27 cellular contexts compared by ENCODE assay signal in genomic region chr3:74531491-74531890, GRCh38.
A peak's percentile ranks its signal among the peaks of the same experiment; 100 is the strongest.
DNase-seq lines count a peak whose midpoint lies in the region; ATAC-seq and TF ChIP-seq lines count a peak whose summit lies in the region.
"Had no signal": no experiment of that assay in that cellular context is flagged by ENCODE, and none has a peak within 500 bp of the region (broad histone marks: within the 10 kb centered on the region; RNA-seq: fewer than 3 reads in every experiment).

No MANE protein-coding gene starts in this region.

- H3K9me1 ChIP-seq in IMR-90 (ENCODE audit: insufficient read depth, low read length): no peaks in the 10 kb centered on the region

- BruUV-seq in IMR-90 (replicated peaks; lab: Mats Ljungman, UMichigan): no TSS peak

- peaks cover 0 to 7% of the 10 kb centered on the region in 2 experiments; a peak in 2 of 4 replicates for H3K79me1 ChIP-seq in IMR-90 (ENCODE audit: low read depth in 1 of 2, low read length in 2 of 2)

- DNase-seq in AG20443 (ENCODE audit: low spot score) (peak; percentile 12), IMR-90 (peak; percentile 39), epithelial cell of esophagus (ENCODE audit: low read depth) (peak; percentile 44), kidney tubule cell (ENCODE audit: low spot score) (peak; percentile 71), esophagus muscularis mucosa (ENCODE audit: extremely low spot score) (no peak), cardiac septum (ENCODE audit: low spot score) (no peak)
- DNase-seq: activated CD4-positive, alpha-beta T cell treated with anti-CD3 and anti-CD28 coated beads, Interleukin-2, amount 50 U/mL, for 4 hours; activated naive CD4-positive, alpha-beta T cell treated with Interleukin-2 at 50 U/mL for 16 hours; activated T-cell treated with anti-CD3 and anti-CD28 coated beads, Interleukin-2, amount 50 U/mL, for 72 hours; CD8-positive, alpha-beta memory T cell; H9; heart left ventricle; Kasumi-1; kidney; MV-4-11; naive B cell; NCI-H446 treated with DMSO at 0.1 percent for 48 hours; psoas muscle; T-helper 17 cell; transverse colon had no signal

- WGBS in IMR-90 (ENCODE audit: extremely low coverage in 2 of 2, insufficient read length in 1 of 2), 2 experiments: 80% methylated on average over 3 of the region's 4 CpGs; no CpG with 5 or more reads in 1 of the 2 experiments
- 84% methylated on average over 4 of the region's 4 CpGs for WGBS in esophagus muscularis mucosa

- 0 out of 2 replicates have a peak overlapping the region, but pooled peaks have one; percentile 0 for H4K91ac ChIP-seq in IMR-90 (ENCODE audit: insufficient read depth, low read depth, low read length)

- H2BK5ac ChIP-seq in IMR-90 (ENCODE audit: low read depth, low read length, poor library complexity, severe bottlenecking): peak overlapping the region; percentile 59

- H3K23ac ChIP-seq in IMR-90 (ENCODE audit: low read depth, low read length): no peak overlapping the region; the same call in 1 of the 2 replicates

- TF ChIP-seq EP300 in esophagus muscularis mucosa (IDR thresholded peaks at IDR 0.05): no peak

- TF ChIP-seq CTCF in IMR-90 (conservative IDR thresholded peaks at IDR 0.05; ENCODE audit: low read depth, low read length): no peak
- TF ChIP-seq CTCF in epithelial cell of esophagus (IDR thresholded peaks at IDR 0.05; ENCODE audit: insufficient read depth, low read depth, low read length, missing control alignments): no peak
- no peak for TF ChIP-seq CTCF in esophagus muscularis mucosa (IDR thresholded peaks at IDR 0.05)

- TF ChIP-seq POLR2A in IMR-90 (IDR thresholded peaks at IDR 0.05; ENCODE audit: low read depth, low read length) (no peak), esophagus muscularis mucosa (IDR thresholded peaks at IDR 0.05; ENCODE audit: low read depth) (no peak)

- peak overlapping the region; percentile 76; the same call in 1 of the 2 replicates for H2BK120ac ChIP-seq in IMR-90 (ENCODE audit: low read depth, low read length)

- peak overlapping the region; percentile 69; the same call in 1 of the 2 replicates for H2BK20ac ChIP-seq in IMR-90 (ENCODE audit: low read depth, low read length)

- no peaks in the 10 kb centered on the region for H3K27me3 ChIP-seq in IMR-90 (ENCODE audit: control insufficient read depth, insufficient read depth, low read length)
- H3K27me3 ChIP-seq in esophagus muscularis mucosa: no peaks in the 10 kb centered on the region
- H3K27me3 ChIP-seq: heart left ventricle, neutrophil, transverse colon had no signal

- H3K36me3 ChIP-seq in IMR-90 (ENCODE audit: control insufficient read depth, insufficient read depth, low read length): no peaks in the 10 kb centered on the region
- H3K36me3 ChIP-seq in esophagus muscularis mucosa: no peaks in the 10 kb centered on the region
- H3K36me3 ChIP-seq: heart left ventricle, neutrophil, transverse colon had no signal

- peak overlapping the region; percentile 89; the same call in 1 of the 2 replicates for H3K18ac ChIP-seq in IMR-90 (ENCODE audit: low read depth, low read length)

- H2AFZ ChIP-seq in IMR-90 (replicated peaks; ENCODE audit: low read length, poor library complexity): no peak overlapping the region

- POLR2A ChIA-PET in IMR-90 (lab: Charles Lee; ENCODE audit: unreplicated experiment): no interaction called here

- H2BK15ac ChIP-seq in IMR-90 (ENCODE audit: low read depth, low read length): peak overlapping the region; percentile 24; the same call in 2 of the 3 replicates

- CTCF ChIA-PET in IMR-90 (lab: Yijun Ruan, JAX): no interaction called here

- H2AK9ac ChIP-seq in IMR-90 (replicated peaks; ENCODE audit: low read depth, low read length, poor library complexity): no peak overlapping the region

- in situ Hi-C loops in IMR-90 (cut with MboI; ENCODE audit: low sequenced_read_pairs): no loop called here

- dilution Hi-C loops in IMR-90 (cut with HindIII; ENCODE audit: low sequenced_read_pairs, unreplicated experiment): no loop called here

- peak overlapping the region; percentile 42; the same call in 1 of the 2 replicates for H3K4me2 ChIP-seq in IMR-90 (ENCODE audit: low read depth, low read length)

- peak overlapping the region; percentile 17; the same call in 1 of the 2 replicates for H3K14ac ChIP-seq in IMR-90 (replicated peaks; ENCODE audit: low read depth, low read length)

- H3K9ac ChIP-seq in IMR-90 (ENCODE audit: low read depth, low read length): no peak overlapping the region

- peak overlapping the region; percentile 2; the same call in 1 of the 2 replicates for H2AK5ac ChIP-seq in IMR-90 (ENCODE audit: low read depth, low read length)

- H3K9me3 ChIP-seq in IMR-90 (ENCODE audit: control insufficient read depth, insufficient read depth, low read length) (no peaks in the 10 kb centered on the region), esophagus muscularis mucosa (no peaks in the 10 kb centered on the region)
- H3K9me3 ChIP-seq: neutrophil, psoas muscle, transverse colon had no signal

- no peaks in the 10 kb centered on the region for H4K20me1 ChIP-seq in IMR-90 (ENCODE audit: insufficient read depth, low read length)

- H3K4me1 ChIP-seq in IMR-90 (ENCODE audit: control insufficient read depth, insufficient read depth, low read length) (peaks cover 13% of the 10 kb centered on the region; the same call in 1 of the 2 replicates), esophagus muscularis mucosa (no peaks in the 10 kb centered on the region)
- H3K4me1 ChIP-seq: heart left ventricle, psoas muscle, transverse colon had no signal

- H3K4ac ChIP-seq in IMR-90 (ENCODE audit: low read depth, low read length): peak overlapping the region; percentile 24; the same call in 1 of the 2 replicates

- H3K27ac ChIP-seq in IMR-90 (ENCODE audit: insufficient read depth, low read length) (no peak overlapping the region), esophagus muscularis mucosa (replicated peaks in 1 of 4) (no peak overlapping the region)
- H3K27ac ChIP-seq: heart left ventricle, neutrophil, psoas muscle, RWPE1, SK-N-MC, transverse colon had no signal

- intact Hi-C loops in IMR-90 (cut with micrococcal nuclease): no loop called here
- intact Hi-C loops in esophagus muscularis mucosa (cut with DNase I): no loop called here
- intact Hi-C loops in cardiac septum (cut with DNase I): no loop called here

- peak overlapping the region; percentile 24; the same call in 1 of the 2 replicates for H4K5ac ChIP-seq in IMR-90 (ENCODE audit: low read depth, low read length)

- TF ChIP-seq RAD21 in IMR-90 (IDR thresholded peaks at IDR 0.05; ENCODE audit: low read length): no peak

- no peak overlapping the region for H3K4me3 ChIP-seq in IMR-90 (ENCODE audit: insufficient read depth, low read depth, low read length)
- H3K4me3 ChIP-seq in epithelial cell of esophagus (ENCODE audit: low read length): no peak overlapping the region
- no peak overlapping the region for H3K4me3 ChIP-seq in esophagus muscularis mucosa
- H3K4me3 ChIP-seq: heart left ventricle, psoas muscle, SK-N-MC, transverse colon had no signal

- H4K8ac ChIP-seq in IMR-90 (ENCODE audit: low read depth in 2 of 2, low read length in 2 of 2): peak overlapping the region; percentile 1 to 6; a peak in 1 of 4 replicates

- ATAC-seq in IMR-90 (ENCODE audit: low read depth): no peak
- ATAC-seq in GM18873 (IDR thresholded peaks at IDR 0.05; ENCODE audit: low FRiP score, unreplicated experiment): no peak
- ATAC-seq in HG03045 (IDR thresholded peaks at IDR 0.05; ENCODE audit: unreplicated experiment): no peak
- ATAC-seq: activated CD4-positive, CD25-positive, alpha-beta regulatory T cell treated with anti-CD3 and anti-CD28 coated beads, Interleukin-2, amount 50 U/mL, for 24 hours; activated T-cell treated with anti-CD3 and anti-CD28 coated beads, Interleukin-2, amount 50 U/mL, for 72 hours; stimulated activated effector memory CD8-positive, alpha-beta T cell treated with anti-CD3 and anti-CD28 coated beads, Interleukin-12 subunit alpha, Interleukin-12 subunit beta, amount 100 ng/mL, for 72 hours; T-helper 17 cell had no signal

- H3K56ac ChIP-seq in IMR-90 (ENCODE audit: extremely low read depth, insufficient read depth, low read length): no peak overlapping the region

TF ChIP-seq in IMR-90, 13 proteins besides CTCF, POLR2A, EP300 and RAD21:
- no peak for TF ChIP-seq MAFK (IDR thresholded peaks at IDR 0.05; ENCODE audit: low read depth, low read length)
- TF ChIP-seq CEBPB (IDR thresholded peaks at IDR 0.05; ENCODE audit: low read depth, low read length): no peak
- no peak for TF ChIP-seq RFX5 (IDR thresholded peaks at IDR 0.05; ENCODE audit: low read depth, low read length)
TF ChIP-seq in IMR-90: peak in this region for 0.

Comparison
In these comparisons a context has a peak if more than half of its experiments do, and no peak if none do; other contexts are left out.
1. DNase-seq: peak in AG20443 (single experiment), IMR-90 (single experiment), epithelial cell of esophagus (single experiment) and kidney tubule cell (single experiment); none in esophagus muscularis mucosa (single experiment) and cardiac septum (single experiment).